20 cellular contexts compared by ENCODE assay signal in the genomic region with DNA sequence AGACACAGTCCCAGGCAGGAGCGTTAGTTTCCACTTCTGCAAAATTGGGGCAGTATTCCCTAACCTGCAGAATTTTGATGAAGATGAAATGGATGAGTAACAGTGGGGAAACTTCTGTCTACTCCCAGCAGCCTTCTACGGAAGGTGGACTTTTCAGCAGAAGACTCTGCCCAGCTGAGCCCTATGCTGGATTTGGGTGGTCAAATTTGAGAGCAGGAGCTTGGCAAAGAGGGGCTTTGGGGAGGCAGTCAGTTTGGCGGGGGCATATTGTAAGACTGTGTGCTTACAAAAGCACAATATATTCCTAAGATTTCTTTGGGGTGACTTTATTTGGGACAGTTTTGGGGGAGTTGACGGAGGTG. TPM values are rescaled to one million over a fixed set of nuclear protein-coding genes. Genes with fewer than 3 reads are reported as not detected.
A peak's percentile ranks its signal among the peaks of the same experiment; 100 is the strongest.
DNase-seq lines count a peak whose midpoint lies in the region; ATAC-seq, FAIRE-seq and TF ChIP-seq lines count a peak whose summit lies in the region.
"Had no signal": no experiment of that assay in that cellular context is flagged by ENCODE, and none has a peak within 500 bp of the region (broad histone marks: within the 10 kb centered on the region; RNA-seq: fewer than 3 reads in every experiment).

No MANE protein-coding gene starts in this region.

- in situ Hi-C loops in gastrocnemius medialis (cut with MboI; ENCODE audit: low sequenced_read_pairs in 4 of 4): loop anchor here in 2 of 4 donors (5.0 to 10.0 kb wide), 2 partner anchors 50 to 53 kb away; no protein-coding TSS in a partner anchor

- H3K36me3 ChIP-seq in esophagus muscularis mucosa (peaks cover 0 to 21% (median 0%) of the 10 kb centered on the region in 4 donors), gastrocnemius medialis (no peaks in the 10 kb centered on the region)

- no peaks in the 10 kb centered on the region for H3K27me3 ChIP-seq in esophagus muscularis mucosa
- no peaks in the 10 kb centered on the region for H3K27me3 ChIP-seq in gastrocnemius medialis

- WGBS in esophagus muscularis mucosa: 94% methylated on average over 4 of the region's 4 CpGs

- no peak for FAIRE-seq in HTR-8/SVneo (lab: Jason Lieb, UNC)
- FAIRE-seq: A204.1, D721Med had no signal

- no peak overlapping the region for H3K4me3 ChIP-seq in esophagus muscularis mucosa
- no peak overlapping the region for H3K4me3 ChIP-seq in gastrocnemius medialis
- H3K4me3 ChIP-seq: GM23248 had no signal

- intact Hi-C loops in esophagus muscularis mucosa (cut with DNase I): no loop called here
- intact Hi-C loops in gastrocnemius medialis (cut with DNase I; ENCODE audit: low total_unique reads): no loop called here

- DNase-seq in activated CD8-positive, alpha-beta memory T cell treated with anti-CD3 and anti-CD28 coated beads for 24 hours: peak; percentile 41
- no peak for DNase-seq in activated CD8-positive, alpha-beta memory T cell treated with anti-CD3 and anti-CD28 coated beads, Interleukin-2, amount 50 U/mL, for 4 hours
- DNase-seq in RWPE1 (ENCODE audit: low spot score) (no peak), esophagus muscularis mucosa (ENCODE audit: extremely low spot score) (peak; percentile 70), gastrocnemius medialis (no peak), COLO829 (ENCODE audit: low spot score) (no peak), HCEC 1CT (no peak), HTR-8/SVneo (ENCODE audit: insufficient read length, low spot score) (no peak)
- DNase-seq: DMS79 treated with DMSO at 0.1 percent for 48 hours; GDM1; HFFc6; NCI-H1092; NCI-H1694; NCI-H345; NCI-H526 treated with DMSO at 0.1 percent for 48 hours; NK-92 treated with Interleukin-12 subunit alpha and Interleukin-12 subunit beta, amount 100 ng/mL, for 24 hours; RPMI8226 had no signal

- TF ChIP-seq EP300 in esophagus muscularis mucosa (IDR thresholded peaks at IDR 0.05): no peak

- CTCF ChIA-PET in RWPE1 (lab: Yijun Ruan, JAX): no interaction called here

- H3K4me1 ChIP-seq in esophagus muscularis mucosa (peaks cover 42 to 72% (median 46%) of the 10 kb centered on the region in 4 donors), gastrocnemius medialis (peaks cover 38 to 52% of the 10 kb centered on the region in 2 donors)

- H3K9me3 ChIP-seq in esophagus muscularis mucosa: no peaks in the 10 kb centered on the region
- H3K9me3 ChIP-seq in gastrocnemius medialis: no peaks in the 10 kb centered on the region

- POLR2A ChIA-PET in RWPE1 (lab: Yijun Ruan, JAX; ENCODE audit: low non-redundant PET): interaction anchor here (0.6 to 0.7 kb wide), 2 partner anchors 9 to 37 kb away, joined by 4 to 7 read pairs; no protein-coding TSS in a partner anchor

- H3K27ac ChIP-seq in RWPE1 (peak overlapping the region; percentile 57), esophagus muscularis mucosa (replicated peaks in 1 of 4) (no peak overlapping the region), gastrocnemius medialis (peak overlapping the region; percentile 2 to 93 (median 18))
- H3K27ac ChIP-seq: GM23248 had no signal

- no peak for TF ChIP-seq POLR2A in esophagus muscularis mucosa (IDR thresholded peaks at IDR 0.05; ENCODE audit: low read depth)
- TF ChIP-seq POLR2A in gastrocnemius medialis (IDR thresholded peaks at IDR 0.05): no peak

- no peak for ATAC-seq in gastrocnemius medialis

- no peak for TF ChIP-seq CTCF in RWPE1 (conservative IDR thresholded peaks at IDR 0.05; ENCODE audit: low read depth)
- no peak for TF ChIP-seq CTCF in esophagus muscularis mucosa (IDR thresholded peaks at IDR 0.05)
- no peak for TF ChIP-seq CTCF in gastrocnemius medialis (IDR thresholded peaks at IDR 0.05 in 4 of 5, conservative IDR thresholded peaks at IDR 0.05 in 1 of 5)

RNA-seq across cellular contexts. Expression of gene SDCBP2, which starts 5.4 kb away (rescaled TPM):
- total RNA-seq in esophagus muscularis mucosa: 1 to 10 TPM; 2.1 to 6.2 (median 4.1) TPM
- 1 to 10 TPM; 1.3 to 2.9 (median 2.1) TPM for total RNA-seq in gastrocnemius medialis

RNA-seq across cellular contexts. Expression of gene FKBP1A, which starts 58.5 kb away (rescaled TPM):
- 10 to 100 TPM; 84.3 to 99.2 (median 89.8) TPM for total RNA-seq in esophagus muscularis mucosa
- 10 to 100 TPM; 27.7 to 89.4 (median 52.5) TPM for total RNA-seq in gastrocnemius medialis

Comparison
In these comparisons a context has a peak if more than half of its experiments do, and no peak if none do; other contexts are left out.
1. DNase-seq: peak in activated CD8-positive, alpha-beta memory T cell treated with anti-CD3 and anti-CD28 coated beads for 24 hours (single experiment) and esophagus muscularis mucosa (single experiment); none in activated CD8-positive, alpha-beta memory T cell treated with anti-CD3 and anti-CD28 coated beads, Interleukin-2, amount 50 U/mL, for 4 hours (single experiment), RWPE1 (single experiment), gastrocnemius medialis (0 of 2), COLO829 (single experiment), HCEC 1CT (single experiment) and HTR-8/SVneo (single experiment).
2. H3K27ac ChIP-seq: peak in RWPE1 (single experiment) and gastrocnemius medialis (4 of 4); none in esophagus muscularis mucosa (0 of 4).